ENCODE assay signal across 8 cellular contexts in genomic region chr7:39741942-39742623, GRCh38.
A peak's percentile ranks its signal among the peaks of the same experiment; 100 is the strongest.
DNase-seq lines count a peak whose midpoint lies in the region; TF ChIP-seq lines count a peak whose summit lies in the region.

No MANE protein-coding gene starts in this region.

- H3K4me3 ChIP-seq in NB4 (ENCODE audit: low read depth, low read length) (no peak overlapping the region), left ventricle myocardium inferior (no peak overlapping the region)

- peak; percentile 84 for TF ChIP-seq CTCF in NB4 (IDR thresholded peaks at IDR 0.05; ENCODE audit: low read depth, low read length)
- TF ChIP-seq CTCF in left ventricle myocardium inferior (IDR thresholded peaks at IDR 0.05; ENCODE audit: borderline replicate concordance) = peak; percentile 67

- H3K27ac ChIP-seq in left ventricle myocardium inferior (replicated peaks) = no peak overlapping the region

- H3K27me3 ChIP-seq in left ventricle myocardium inferior (ENCODE audit: low read depth) = no peaks in the 10 kb centered on the region

- DNase-seq in activated effector memory CD4-positive, alpha-beta T cell treated with anti-CD3 and anti-CD28 coated beads, Interleukin-2, amount 50 U/mL, for 16 hours = peak; percentile 74
- DNase-seq in activated effector memory CD4-positive, alpha-beta T cell treated with Interleukin-2 at 50 U/mL for 16 hours = no peak
- DNase-seq in NB4 (ENCODE audit: low read depth) (peak; percentile 78), left ventricle myocardium inferior (peak; percentile 47), NCI-H524 treated with DMSO at 0.1 percent for 48 hours (lab: John Stamatoyannopoulos, UW) (no peak), SW480 (ENCODE audit: low spot score) (no peak)
- peak; percentile 72 for DNase-seq in activated CD8-positive, alpha-beta memory T cell treated with anti-CD3 and anti-CD28 coated beads, Interleukin-2, amount 50 U/mL, for 48 hours
- DNase-seq in stimulated activated CD4-positive, alpha-beta T cell treated with anti-CD3 and anti-CD28 coated beads, Interleukin-4, amount 100 ng/mL, for 4 hours = peak; percentile 14 to 35

- no peaks in the 10 kb centered on the region for H3K36me3 ChIP-seq in left ventricle myocardium inferior

- intact Hi-C loops in left ventricle myocardium inferior (cut with micrococcal nuclease) = loop anchor here (2.0 kb wide), 1 partner anchor 161 kb away; no protein-coding TSS in a partner anchor

- TF ChIP-seq POLR2A in NB4 (IDR thresholded peaks at IDR 0.05; ENCODE audit: extremely low read depth, insufficient read length) = no peak

- H3K4me1 ChIP-seq in left ventricle myocardium inferior = no peaks in the 10 kb centered on the region

- no peaks in the 10 kb centered on the region for H3K9me3 ChIP-seq in left ventricle myocardium inferior (replicated peaks)

Comparison
In these comparisons a context has a peak if more than half of its experiments do, and no peak if none do; other contexts are left out.
1. DNase-seq: peak in activated effector memory CD4-positive, alpha-beta T cell treated with anti-CD3 and anti-CD28 coated beads, Interleukin-2, amount 50 U/mL, for 16 hours (single experiment), NB4 (single experiment), activated CD8-positive, alpha-beta memory T cell treated with anti-CD3 and anti-CD28 coated beads, Interleukin-2, amount 50 U/mL, for 48 hours (single experiment), left ventricle myocardium inferior (single experiment) and stimulated activated CD4-positive, alpha-beta T cell treated with anti-CD3 and anti-CD28 coated beads, Interleukin-4, amount 100 ng/mL, for 4 hours (2 of 2); none in activated effector memory CD4-positive, alpha-beta T cell treated with Interleukin-2 at 50 U/mL for 16 hours (single experiment), NCI-H524 treated with DMSO at 0.1 percent for 48 hours (single experiment) and SW480 (single experiment).